21 cellular contexts compared by ENCODE assay signal in the genomic region with DNA sequence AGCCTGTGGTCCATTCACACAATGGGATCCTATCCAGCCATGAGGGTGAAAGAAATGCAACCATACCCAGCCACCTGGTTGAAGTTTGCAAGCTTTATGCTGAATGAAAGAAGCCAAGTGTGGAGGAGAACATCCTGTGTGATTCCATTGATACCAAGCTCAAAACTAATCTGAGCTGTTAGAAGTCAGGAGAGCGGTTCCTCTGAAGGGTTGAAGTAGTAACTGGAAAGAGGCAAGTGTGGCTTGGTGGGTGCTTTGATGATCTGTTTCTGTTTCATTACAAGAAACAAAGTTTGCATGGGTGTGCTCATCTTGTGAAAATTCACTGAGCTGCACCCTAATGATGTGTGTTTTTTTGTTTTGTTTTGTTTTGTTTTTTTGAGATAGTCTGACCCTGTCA.
DNase-seq lines count a peak whose midpoint lies in the region; ATAC-seq and TF ChIP-seq lines count a peak whose summit lies in the region.
"Had no signal": no experiment of that assay in that cellular context is flagged by ENCODE, and none has a peak within 500 bp of the region (broad histone marks: within the 10 kb centered on the region; RNA-seq: fewer than 3 reads in every experiment).

No MANE protein-coding gene starts in this region.

- no peak overlapping the region for H2AFZ ChIP-seq in IMR-90 (replicated peaks; ENCODE audit: low read length, poor library complexity)
- H2AFZ ChIP-seq: GM23248 had no signal

- POLR2A ChIA-PET in activated CD4-positive, alpha-beta T cell treated with anti-CD3 and anti-CD28 coated beads, Interleukin-2, amount 10 ng/mL, durations not matched to agents 7 days and 5 days (lab: Charles Lee) = no interaction called here
- POLR2A ChIA-PET in IMR-90 (lab: Charles Lee; ENCODE audit: unreplicated experiment) = no interaction called here

- peaks cover 25% of the 10 kb centered on the region for H3K4me1 ChIP-seq in BLaER1
- no peaks in the 10 kb centered on the region for H3K4me1 ChIP-seq in IMR-90 (ENCODE audit: control insufficient read depth, insufficient read depth, low read length)
- peaks cover 0 to 45% (median 7%) of the 10 kb centered on the region in 4 donors for H3K4me1 ChIP-seq in right lobe of liver
- H3K4me1 ChIP-seq: A549, BE2C, Caco-2 had no signal

- TF ChIP-seq CTCF in IMR-90 (conservative IDR thresholded peaks at IDR 0.05; ENCODE audit: low read depth, low read length) (no peak), right lobe of liver (IDR thresholded peaks at IDR 0.05) (no peak)

- H3K4me3 Mint-ChIP-seq in activated CD4-positive, alpha-beta T cell treated with anti-CD3 and anti-CD28 coated beads, Interleukin-2, amount 10 ng/mL, durations not matched to agents 7 days and 5 days = no peak overlapping the region
- H3K4me3 Mint-ChIP-seq: CD4-positive, CD25-positive, alpha-beta regulatory T cell; CD8-positive, alpha-beta T cell had no signal

- peak overlapping the region; percentile 45 for H3K4me2 ChIP-seq in BLaER1
- H3K4me2 ChIP-seq in IMR-90 (ENCODE audit: low read depth, low read length) = no peak overlapping the region
- H3K4me2 ChIP-seq: A549 had no signal

- no peak overlapping the region for H3K27ac Mint-ChIP-seq in activated CD4-positive, alpha-beta T cell treated with anti-CD3 and anti-CD28 coated beads, Interleukin-2, amount 10 ng/mL, durations not matched to agents 7 days and 5 days
- H3K27ac Mint-ChIP-seq: CD4-positive, CD25-positive, alpha-beta regulatory T cell; CD8-positive, alpha-beta T cell had no signal

- WGBS in IMR-90 (ENCODE audit: extremely low coverage in 2 of 2, insufficient read length in 1 of 2), 2 experiments = 67% methylated on average over 1 of the region's 1 CpG; no CpG with 5 or more reads in 1 of the 2 experiments
- 58% methylated on average over 1 of the region's 1 CpG for WGBS in right lobe of liver (ENCODE audit: insufficient coverage, low coverage, low lambda C conversion rate, missing lambda C conversion rate)

- no peak overlapping the region for H2BK120ac ChIP-seq in IMR-90 (ENCODE audit: low read depth, low read length)

- no peak overlapping the region for H3K23ac ChIP-seq in IMR-90 (ENCODE audit: low read depth, low read length)

- ATAC-seq in IMR-90 (ENCODE audit: low read depth) = no peak
- ATAC-seq in right lobe of liver = no peak
- ATAC-seq in left ventricle myocardium superior = no peak
- no peak for ATAC-seq in GM21786 (IDR thresholded peaks at IDR 0.05; ENCODE audit: unreplicated experiment)
- ATAC-seq: A549; CD8-positive, alpha-beta T cell had no signal

- CTCF ChIA-PET in activated CD4-positive, alpha-beta T cell treated with anti-CD3 and anti-CD28 coated beads, Interleukin-2, amount 10 ng/mL, durations not matched to agents 7 days and 5 days (lab: Charles Lee) = interaction anchor here (1.0 kb wide), 1 partner anchor 184 kb away, joined by 3 read pairs; no protein-coding TSS in a partner anchor
- CTCF ChIA-PET in IMR-90 (lab: Yijun Ruan, JAX) = no interaction called here

- no peak for TF ChIP-seq RAD21 in IMR-90 (IDR thresholded peaks at IDR 0.05; ENCODE audit: low read length)

- H3K4me3 ChIP-seq in BLaER1 = no peak overlapping the region
- no peak overlapping the region for H3K4me3 ChIP-seq in IMR-90 (ENCODE audit: insufficient read depth, low read depth, low read length)
- peak overlapping the region; percentile 4 to 50 (median 39) for H3K4me3 ChIP-seq in right lobe of liver
- H3K4me3 ChIP-seq: A549, GM23248 had no signal

- no peaks in the 10 kb centered on the region for H3K9me3 Mint-ChIP-seq in activated CD4-positive, alpha-beta T cell treated with anti-CD3 and anti-CD28 coated beads, Interleukin-2, amount 10 ng/mL, durations not matched to agents 7 days and 5 days
- H3K9me3 Mint-ChIP-seq: CD8-positive, alpha-beta T cell had no signal

- intact Hi-C loops in IMR-90 (cut with micrococcal nuclease) = no loop called here
- intact Hi-C loops in right lobe of liver (cut with DNase I) = no loop called here
- intact Hi-C loops in left ventricle myocardium superior (cut with micrococcal nuclease) = no loop called here

- H4K5ac ChIP-seq in IMR-90 (ENCODE audit: low read depth, low read length) = no peak overlapping the region

- H3K36me3 ChIP-seq in BLaER1 = no peaks in the 10 kb centered on the region
- no peaks in the 10 kb centered on the region for H3K36me3 ChIP-seq in IMR-90 (ENCODE audit: control insufficient read depth, insufficient read depth, low read length)
- H3K36me3 ChIP-seq in right lobe of liver = no peaks in the 10 kb centered on the region
- H3K36me3 ChIP-seq: BE2C had no signal

- H3K9ac ChIP-seq in BLaER1 (no peak overlapping the region), IMR-90 (ENCODE audit: low read depth, low read length) (no peak overlapping the region)
- H3K9ac ChIP-seq: GM23248 had no signal

- no peak overlapping the region for H4K91ac ChIP-seq in IMR-90 (ENCODE audit: insufficient read depth, low read depth, low read length)

- peak; percentile 27 for DNase-seq in activated CD4-positive, alpha-beta T cell treated with anti-CD3 and anti-CD28 coated beads, Interleukin-2, amount 10 ng/mL, durations not matched to agents 7 days and 5 days
- DNase-seq in activated CD4-positive, alpha-beta T cell treated with anti-CD3 and anti-CD28 coated beads for 48 hours = no peak
- DNase-seq in IMR-90 = no peak
- DNase-seq in right lobe of liver = no peak
- no peak for DNase-seq in left ventricle myocardium superior
- DNase-seq: 8988T; ACHN; AML-193; BE2C; Caco-2; CD4-positive, CD25-positive, alpha-beta regulatory T cell; CD8-positive, alpha-beta T cell; DMS153; DND-41; GM23248; H7; HCEC 1CT had no signal

- H3K27ac ChIP-seq in BLaER1 = no peak overlapping the region
- H3K27ac ChIP-seq in IMR-90 (ENCODE audit: insufficient read depth, low read length) = no peak overlapping the region
- peak overlapping the region; percentile 33 to 71 (median 69) for H3K27ac ChIP-seq in right lobe of liver
- H3K27ac ChIP-seq: A549, C4-2B, GM23248 had no signal

- no peak for TF ChIP-seq POLR2A in IMR-90 (IDR thresholded peaks at IDR 0.05; ENCODE audit: low read depth, low read length)
- TF ChIP-seq POLR2A in right lobe of liver (IDR thresholded peaks at IDR 0.05) = no peak

- H3K56ac ChIP-seq in IMR-90 (ENCODE audit: extremely low read depth, insufficient read depth, low read length) = 0 out of 2 replicates have a peak overlapping the region, but pooled peaks have one; percentile 12

- dilution Hi-C loops in IMR-90 (cut with HindIII; ENCODE audit: low sequenced_read_pairs, unreplicated experiment) = no loop called here

- H2AK9ac ChIP-seq in IMR-90 (replicated peaks; ENCODE audit: low read depth, low read length, poor library complexity) = no peak overlapping the region

- no peak overlapping the region for H2AK5ac ChIP-seq in IMR-90 (ENCODE audit: low read depth, low read length)

- no peaks in the 10 kb centered on the region for H3K79me1 ChIP-seq in IMR-90 (ENCODE audit: low read depth in 1 of 2, low read length in 2 of 2)

- H3K4ac ChIP-seq in IMR-90 (ENCODE audit: low read depth, low read length) = no peak overlapping the region

- peaks cover 7% of the 10 kb centered on the region for H3K27me3 Mint-ChIP-seq in activated CD4-positive, alpha-beta T cell treated with anti-CD3 and anti-CD28 coated beads, Interleukin-2, amount 10 ng/mL, durations not matched to agents 7 days and 5 days

- H4K20me1 ChIP-seq in BLaER1 (no peaks in the 10 kb centered on the region), IMR-90 (ENCODE audit: insufficient read depth, low read length) (no peaks in the 10 kb centered on the region)

- no peaks in the 10 kb centered on the region for H3K36me3 Mint-ChIP-seq in activated CD4-positive, alpha-beta T cell treated with anti-CD3 and anti-CD28 coated beads, Interleukin-2, amount 10 ng/mL, durations not matched to agents 7 days and 5 days (ENCODE audit: low read depth)
- H3K36me3 Mint-ChIP-seq: CD4-positive, CD25-positive, alpha-beta regulatory T cell; CD8-positive, alpha-beta T cell had no signal

- H2BK20ac ChIP-seq in IMR-90 (ENCODE audit: low read depth, low read length) = no peak overlapping the region

- H3K18ac ChIP-seq in IMR-90 (ENCODE audit: low read depth, low read length) = no peak overlapping the region

- 0 out of 2 replicates have a peak, but pooled peaks cover 12% of the 10 kb centered on the region for H3K9me3 ChIP-seq in BLaER1
- no peaks in the 10 kb centered on the region; the same call in 1 of the 2 replicates for H3K9me3 ChIP-seq in IMR-90 (ENCODE audit: control insufficient read depth, insufficient read depth, low read length)
- H3K9me3 ChIP-seq in right lobe of liver = no peaks in the 10 kb centered on the region
- H3K9me3 ChIP-seq: A549, BE2C, Caco-2 had no signal

- BruUV-seq in IMR-90 (replicated peaks; lab: Mats Ljungman, UMichigan) = no TSS peak

- H2BK15ac ChIP-seq in IMR-90 (ENCODE audit: low read depth, low read length) = no peak overlapping the region

- H2BK5ac ChIP-seq in IMR-90 (ENCODE audit: low read depth, low read length, poor library complexity, severe bottlenecking) = no peak overlapping the region

- H3K4me1 Mint-ChIP-seq in activated CD4-positive, alpha-beta T cell treated with anti-CD3 and anti-CD28 coated beads, Interleukin-2, amount 10 ng/mL, durations not matched to agents 7 days and 5 days = peaks cover 14% of the 10 kb centered on the region
- H3K4me1 Mint-ChIP-seq: CD4-positive, CD25-positive, alpha-beta regulatory T cell had no signal

- H3K9me1 ChIP-seq in IMR-90 (ENCODE audit: insufficient read depth, low read length) = no peaks in the 10 kb centered on the region

- H3K27me3 ChIP-seq in BLaER1 (no peaks in the 10 kb centered on the region), IMR-90 (ENCODE audit: control insufficient read depth, insufficient read depth, low read length) (no peaks in the 10 kb centered on the region), right lobe of liver (no peaks in the 10 kb centered on the region)
- H3K27me3 ChIP-seq: BE2C had no signal

- no peak overlapping the region for H4K8ac ChIP-seq in IMR-90 (ENCODE audit: low read depth in 2 of 2, low read length in 2 of 2)

- H3K14ac ChIP-seq in IMR-90 (replicated peaks; ENCODE audit: low read depth, low read length) = no peak overlapping the region

- in situ Hi-C loops in IMR-90 (cut with MboI; ENCODE audit: low sequenced_read_pairs) = no loop called here

TF ChIP-seq in IMR-90, 13 proteins besides CTCF, POLR2A, EP300 and RAD21 (continues in another document):
- TF ChIP-seq SMC3 (IDR thresholded peaks at IDR 0.05; ENCODE audit: low read depth, low read length) = no peak
- TF ChIP-seq, protein P1, sequence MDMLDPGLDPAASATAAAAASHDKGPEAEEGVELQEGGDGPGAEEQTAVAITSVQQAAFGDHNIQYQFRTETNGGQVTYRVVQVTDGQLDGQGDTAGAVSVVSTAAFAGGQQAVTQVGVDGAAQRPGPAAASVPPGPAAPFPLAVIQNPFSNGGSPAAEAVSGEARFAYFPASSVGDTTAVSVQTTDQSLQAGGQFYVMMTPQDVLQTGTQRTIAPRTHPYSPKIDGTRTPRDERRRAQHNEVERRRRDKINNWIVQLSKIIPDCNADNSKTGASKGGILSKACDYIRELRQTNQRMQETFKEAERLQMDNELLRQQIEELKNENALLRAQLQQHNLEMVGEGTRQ (IDR thresholded peaks at IDR 0.05; ENCODE audit: low read depth, low read length) = no peak
- TF ChIP-seq CEBPB (IDR thresholded peaks at IDR 0.05; ENCODE audit: low read depth, low read length) = no peak
- no peak for TF ChIP-seq MAFK (IDR thresholded peaks at IDR 0.05; ENCODE audit: low read depth, low read length)

Comparison
In these comparisons a context has a peak if more than half of its experiments do, and no peak if none do; other contexts are left out.
1. H3K27ac ChIP-seq: peak in right lobe of liver (3 of 3); none in BLaER1 (single experiment) and IMR-90 (single experiment).
2. H3K4me3 ChIP-seq: peak in right lobe of liver (3 of 3); none in BLaER1 (single experiment) and IMR-90 (single experiment).